ENCODE assay signal across 14 cellular contexts in the genomic region with DNA sequence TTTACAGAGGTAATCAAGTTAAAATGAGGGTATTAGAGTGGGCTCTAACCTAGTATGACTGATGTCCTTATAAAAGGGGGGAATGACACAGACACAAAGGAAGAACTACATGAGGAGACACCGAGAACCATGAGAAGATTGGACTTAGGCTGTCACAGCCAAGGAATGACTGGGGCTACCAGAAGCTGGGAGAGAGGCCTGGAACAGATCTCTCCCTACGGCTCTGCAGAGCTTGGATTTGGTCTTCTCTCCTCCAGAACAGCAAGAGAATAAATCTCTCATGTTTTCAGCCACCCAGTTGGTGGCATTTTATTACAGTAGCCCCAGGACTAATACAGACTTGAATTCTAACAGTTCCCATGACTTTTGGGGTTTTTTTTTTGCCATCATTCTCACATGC.
"Had no signal": no experiment of that assay in that cellular context is flagged by ENCODE, and none has a peak within 500 bp of the region (broad histone marks: within the 10 kb centered on the region; RNA-seq: fewer than 3 reads in every experiment).

No MANE protein-coding gene starts in this region.

- H3K9me3 ChIP-seq: breast epithelium, ovary had no signal

- H3K36me3 ChIP-seq: breast epithelium, neural progenitor cell, ovary had no signal

- H3K27ac Mint-ChIP-seq: endodermal cell; mesothelial cell of epicardium; neural progenitor cell; stimulated activated naive B cell treated with anti-CD40 and anti-IgM and Interleukin-4, amounts not matched to agents 10 μg/mL and 1 μg/mL and 100 μg/mL, for 72 hours had no signal

- H3K4me1 Mint-ChIP-seq: neural progenitor cell; stimulated activated naive B cell treated with anti-CD40 and anti-IgM and Interleukin-4, amounts not matched to agents 10 μg/mL and 1 μg/mL and 100 μg/mL, for 72 hours had no signal

- H3K36me3 Mint-ChIP-seq: mesothelial cell of epicardium; stimulated activated naive B cell treated with anti-CD40 and anti-IgM and Interleukin-4, amounts not matched to agents 10 μg/mL and 1 μg/mL and 100 μg/mL, for 72 hours had no signal

- H3K27ac ChIP-seq: neural progenitor cell, ovary had no signal

- H3K4me3 Mint-ChIP-seq: endodermal cell; mesothelial cell of epicardium; neural progenitor cell; stimulated activated naive B cell treated with anti-CD40 and anti-IgM and Interleukin-4, amounts not matched to agents 10 μg/mL and 1 μg/mL and 100 μg/mL, for 72 hours had no signal

- DNase-seq: activated CD4-positive, CD25-positive, alpha-beta regulatory T cell treated with anti-CD3 and anti-CD28 coated beads, Interleukin-2, amount 50 U/mL, for 72 hours; activated naive CD4-positive, alpha-beta T cell treated with Interleukin-2 at 50 U/mL for 16 hours; activated T-cell treated with anti-CD3 and anti-CD28 coated beads for 4 hours; endodermal cell; kidney; ovary; stimulated activated CD4-positive, alpha-beta T cell treated with anti-CD3 and anti-CD28 coated beads, Interleukin-15, amount 100 ng/mL, for 24 hours; stimulated activated CD4-positive, alpha-beta T cell treated with anti-CD3 and anti-CD28 coated beads, Interleukin-4, amount 100 ng/mL, for 1 hour; stimulated activated naive B cell treated with anti-CD40 and anti-IgM and Interleukin-4, amounts not matched to agents 10 μg/mL and 1 μg/mL and 100 μg/mL, for 72 hours; T-helper 1 cell had no signal

- ATAC-seq: SK-N-SH treated with all-trans-retinoic acid at 6 μM for 48 hours; stimulated activated naive B cell treated with anti-CD40 and anti-IgM and Interleukin-4, amounts not matched to agents 10 μg/mL and 1 μg/mL and 100 μg/mL, for 72 hours had no signal

- H3K4me1 ChIP-seq: breast epithelium, neural progenitor cell had no signal

- H3K27me3 ChIP-seq: breast epithelium, neural progenitor cell, ovary had no signal

- H3K4me3 ChIP-seq: breast epithelium, neural progenitor cell, ovary had no signal

- H3K9ac ChIP-seq: neural progenitor cell had no signal
